ENCODE assay signal across 11 cellular contexts in the genomic region with DNA sequence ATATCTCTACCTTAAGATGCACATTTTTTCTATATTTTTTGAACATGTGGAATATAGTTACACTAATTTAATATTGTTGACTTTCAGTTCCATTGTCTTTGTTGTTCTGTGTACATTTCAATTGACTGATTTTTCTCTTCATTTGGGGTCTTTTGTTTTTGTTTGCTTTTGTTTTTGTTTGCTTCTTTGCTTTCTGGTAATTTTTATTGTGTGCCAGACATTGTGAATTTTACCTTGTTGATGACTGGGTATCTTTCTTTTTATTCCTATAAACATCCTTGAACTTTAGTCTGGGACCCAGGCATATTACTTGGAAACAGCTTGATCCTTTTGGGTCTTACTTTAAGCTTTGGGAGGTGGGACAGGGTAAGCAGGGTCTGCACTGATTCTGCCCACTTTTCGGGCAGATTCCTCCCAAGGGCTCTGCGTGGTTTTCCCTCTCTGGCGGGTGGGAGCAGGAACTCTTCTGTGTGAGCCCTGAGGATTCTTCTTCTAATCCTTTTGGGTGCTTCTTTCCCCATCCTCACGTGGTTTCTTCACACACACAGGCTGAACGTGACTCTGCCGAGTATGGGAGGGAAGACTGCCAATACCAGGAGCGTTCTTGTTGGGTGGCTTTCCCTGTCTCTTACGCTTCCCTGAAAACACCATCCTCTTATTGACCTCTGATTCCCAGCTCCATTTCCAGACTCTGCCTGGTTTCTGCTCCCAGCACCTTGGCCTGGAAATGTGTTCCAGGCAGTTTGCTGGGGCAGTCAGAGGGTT.
DNase-seq lines count a peak whose midpoint lies in the region; ATAC-seq, FAIRE-seq and TF ChIP-seq lines count a peak whose summit lies in the region.
"Had no signal": no experiment of that assay in that cellular context is flagged by ENCODE, and none has a peak within 500 bp of the region (broad histone marks: within the 10 kb centered on the region; RNA-seq: fewer than 3 reads in every experiment).

No MANE protein-coding gene starts in this region.

- H3K4me3 ChIP-seq in right lobe of liver (no peak overlapping the region), HepG2 (replicated peaks in 1 of 3; ENCODE audit: insufficient read depth in 1 of 3, low read depth in 2 of 3, low read length in 3 of 3) (no peak overlapping the region), right cardiac atrium (ENCODE audit: low read length) (no peak overlapping the region), H7 (ENCODE audit: insufficient read depth, low read depth, low read length) (no peak overlapping the region)

- H3K79me2 ChIP-seq in HepG2 (ENCODE audit: insufficient read depth, low read length), result peaks cover 55% of the 10 kb centered on the region

- TF ChIP-seq POLR2A in right lobe of liver (IDR thresholded peaks at IDR 0.05) (no peak), HepG2 (IDR thresholded peaks at IDR 0.05; ENCODE audit: insufficient read depth in 1 of 2, low read depth in 2 of 2, low read length in 2 of 2) (no peak)

- no peaks in the 10 kb centered on the region for H3K9me3 Mint-ChIP-seq in activated CD8-positive, alpha-beta T cell treated with anti-CD3 and anti-CD28 coated beads, Interleukin-2, amount 10 ng/mL, durations not matched to agents 7 days and 5 days (ENCODE audit: insufficient read depth)

- no peaks in the 10 kb centered on the region for H3K9me3 ChIP-seq in right lobe of liver
- H3K9me3 ChIP-seq in HepG2 (ENCODE audit: low read length), result no peaks in the 10 kb centered on the region
- no peaks in the 10 kb centered on the region for H3K9me3 ChIP-seq in right cardiac atrium (ENCODE audit: control insufficient read depth, low read length)

- no peak for TF ChIP-seq CTCF in right lobe of liver (IDR thresholded peaks at IDR 0.05)
- TF ChIP-seq CTCF in HepG2 (CRISPR knock-in tag; IDR thresholded peaks at IDR 0.05), result no peak
- no peak for TF ChIP-seq CTCF in VCaP (conservative IDR thresholded peaks at IDR 0.05)

- peaks cover 10% of the 10 kb centered on the region; the same call in 1 of the 2 replicates for H4K20me1 ChIP-seq in HepG2 (ENCODE audit: insufficient read depth, low read length)

- no peaks in the 10 kb centered on the region for H3K36me3 Mint-ChIP-seq in activated CD8-positive, alpha-beta T cell treated with anti-CD3 and anti-CD28 coated beads, Interleukin-2, amount 10 ng/mL, durations not matched to agents 7 days and 5 days (ENCODE audit: low read depth)

- in situ Hi-C loops in HepG2 (cut with HindIII; ENCODE audit: extremely low pct_ligation_motif_present, low pct_unique_long_range_greater_than_20kb), result no loop called here

- no peak overlapping the region for H3K4me2 ChIP-seq in HepG2 (ENCODE audit: low read depth, low read length)

- intact Hi-C loops in right lobe of liver (cut with DNase I) (no loop called here), HepG2 (cut with micrococcal nuclease; ENCODE audit: unreplicated experiment) (no loop called here), right cardiac atrium (cut with DNase I) (no loop called here)

- no peak for FAIRE-seq in HepG2 (lab: Jason Lieb, UNC)

- BruUV-seq in HepG2 (replicated peaks; lab: Mats Ljungman, UMichigan), result no TSS peak

- H3K27me3 ChIP-seq in right lobe of liver, result no peaks in the 10 kb centered on the region
- no peaks in the 10 kb centered on the region for H3K27me3 ChIP-seq in HepG2 (ENCODE audit: control insufficient read depth in 1 of 2, insufficient read depth in 2 of 2, low read length in 2 of 2)
- no peaks in the 10 kb centered on the region for H3K27me3 ChIP-seq in right cardiac atrium (ENCODE audit: control insufficient read depth, insufficient read depth)
- no peaks in the 10 kb centered on the region for H3K27me3 ChIP-seq in H7 (ENCODE audit: control insufficient read depth, insufficient read depth, low read length)

- CTCF ChIA-PET in HepG2 (lab: Yijun Ruan, JAX; ENCODE audit: low intra/inter-chr PET ratio, low total read pairs), result no interaction called here
- CTCF ChIA-PET in activated CD8-positive, alpha-beta T cell treated with anti-CD3 and anti-CD28 coated beads, Interleukin-2, amount 10 ng/mL, durations not matched to agents 7 days and 5 days (lab: Charles Lee), result no interaction called here

- H3K4me1 ChIP-seq in right lobe of liver (peaks cover 0 to 12% (median 0%) of the 10 kb centered on the region in 4 donors), HepG2 (ENCODE audit: insufficient read depth, low read length) (no peaks in the 10 kb centered on the region), right cardiac atrium (ENCODE audit: control insufficient read depth, insufficient read depth, low read length) (peaks cover 18% of the 10 kb centered on the region)

- 21% methylated on average over 6 of the region's 8 CpGs for WGBS in right lobe of liver (ENCODE audit: insufficient coverage, low coverage, low lambda C conversion rate, missing lambda C conversion rate)
- 94% methylated on average over 8 of the region's 8 CpGs for WGBS in HepG2 (ENCODE audit: low lambda C conversion rate)
- WGBS in right cardiac atrium, result 42% methylated on average over 8 of the region's 8 CpGs

- H3K27ac ChIP-seq in right lobe of liver (peak overlapping the region in 1 of 3 donors; percentile 19), HepG2 (ENCODE audit: extremely low read length, insufficient read depth, low read length) (no peak overlapping the region), VCaP (peak overlapping the region; percentile 80), right cardiac atrium (ENCODE audit: low read length) (no peak overlapping the region)

- no peak overlapping the region for H2AFZ ChIP-seq in HepG2 (ENCODE audit: low read length)

- POLR2A ChIA-PET in HepG2 (lab: Yijun Ruan, JAX), result no interaction called here
- POLR2A ChIA-PET in activated CD8-positive, alpha-beta T cell treated with anti-CD3 and anti-CD28 coated beads, Interleukin-2, amount 10 ng/mL, durations not matched to agents 7 days and 5 days (lab: Charles Lee), result no interaction called here

- H3K4me3 Mint-ChIP-seq in activated CD8-positive, alpha-beta T cell treated with anti-CD3 and anti-CD28 coated beads, Interleukin-2, amount 10 ng/mL, durations not matched to agents 7 days and 5 days, result no peak overlapping the region

- H3K4me1 Mint-ChIP-seq in activated CD8-positive, alpha-beta T cell treated with anti-CD3 and anti-CD28 coated beads, Interleukin-2, amount 10 ng/mL, durations not matched to agents 7 days and 5 days (ENCODE audit: low read depth), result peaks cover 19% of the 10 kb centered on the region

- no peaks in the 10 kb centered on the region for H3K36me3 ChIP-seq in right lobe of liver
- no peaks in the 10 kb centered on the region for H3K36me3 ChIP-seq in HepG2 (replicated peaks in 1 of 2; ENCODE audit: control insufficient read depth in 1 of 2, insufficient read depth in 2 of 2, low read length in 2 of 2)
- no peaks in the 10 kb centered on the region for H3K36me3 ChIP-seq in H7 (replicated peaks; ENCODE audit: control insufficient read depth, insufficient read depth, low read length)

- ATAC-seq in right lobe of liver, result peak; percentile 66 to 89 (median 82)
- ATAC-seq in HepG2, result no peak
- peak; percentile 69 to 80 for ATAC-seq in right cardiac atrium
- no peak for ATAC-seq in activated CD8-positive, alpha-beta T cell treated with anti-CD3 and anti-CD28 coated beads, Interleukin-2, amount 10 ng/mL, durations not matched to agents 7 days and 5 days

- TF ChIP-seq RAD21 in HepG2 (CRISPR knock-in tag; IDR thresholded peaks at IDR 0.05), result no peak

- H3K27ac Mint-ChIP-seq in activated CD8-positive, alpha-beta T cell treated with anti-CD3 and anti-CD28 coated beads, Interleukin-2, amount 10 ng/mL, durations not matched to agents 7 days and 5 days, result no peak overlapping the region

- DNase-seq in right lobe of liver (peak in 1 of 3 donors; percentile 59), HepG2 (ENCODE audit: low spot score) (no peak), right cardiac atrium (peak in 1 of 3 donors; percentile 30), ureter (ENCODE audit: low spot score) (peak; percentile 60), H7 (no peak), OCI-M2 (lab: John Stamatoyannopoulos, UW; ENCODE audit: unreplicated experiment) (no peak)
- no peak for DNase-seq in activated CD8-positive, alpha-beta T cell treated with anti-CD3 and anti-CD28 coated beads, Interleukin-2, amount 10 ng/mL, durations not matched to agents 7 days and 5 days
- DNase-seq: DND-41; NCI-H1436; stimulated activated CD4-positive, alpha-beta T cell treated with anti-CD3 and anti-CD28 coated beads, Interleukin-15, amount 100 ng/mL, for 24 hours had no signal

- H3K27me3 Mint-ChIP-seq in activated CD8-positive, alpha-beta T cell treated with anti-CD3 and anti-CD28 coated beads, Interleukin-2, amount 10 ng/mL, durations not matched to agents 7 days and 5 days (ENCODE audit: low read depth), result no peaks in the 10 kb centered on the region

- no peak for TF ChIP-seq EP300 in HepG2 (IDR thresholded peaks at IDR 0.05; ENCODE audit: low read depth in 2 of 2, low read length in 2 of 2)
- no peak for TF ChIP-seq EP300 in HepG2 (CRISPR knock-in tag; IDR thresholded peaks at IDR 0.05; ENCODE audit: borderline replicate concordance)

- H3K9ac ChIP-seq in HepG2 (ENCODE audit: insufficient read depth, low read depth, low read length), result no peak overlapping the region

TF ChIP-seq in HepG2, 621 proteins besides CTCF, POLR2A, EP300 and RAD21:
- TF ChIP-seq ZNF816 (CRISPR knock-in tag; IDR thresholded peaks at IDR 0.05; ENCODE audit: borderline replicate concordance), result no peak
- no peak for TF ChIP-seq SMYD3 (CRISPR knock-in tag; IDR thresholded peaks at IDR 0.05)
- TF ChIP-seq SMC3 (IDR thresholded peaks at IDR 0.05; ENCODE audit: low read length), result no peak
- no peak for TF ChIP-seq SP1 (IDR thresholded peaks at IDR 0.05)
- no peak for TF ChIP-seq SP1 (CRISPR knock-in tag; IDR thresholded peaks at IDR 0.05)
- no peak for TF ChIP-seq HDAC1 (CRISPR knock-in tag; IDR thresholded peaks at IDR 0.05)
TF ChIP-seq in HepG2: peak in this region for 0.

Comparison
In these comparisons a context has a peak if more than half of its experiments do, and no peak if none do; other contexts are left out.
1. ATAC-seq: peak in right lobe of liver (4 of 4) and right cardiac atrium (2 of 2); none in HepG2 (single experiment) and activated CD8-positive, alpha-beta T cell treated with anti-CD3 and anti-CD28 coated beads, Interleukin-2, amount 10 ng/mL, durations not matched to agents 7 days and 5 days (single experiment).